Comparison of ENCODE assay signal across 13 cellular contexts in the genomic region with DNA sequence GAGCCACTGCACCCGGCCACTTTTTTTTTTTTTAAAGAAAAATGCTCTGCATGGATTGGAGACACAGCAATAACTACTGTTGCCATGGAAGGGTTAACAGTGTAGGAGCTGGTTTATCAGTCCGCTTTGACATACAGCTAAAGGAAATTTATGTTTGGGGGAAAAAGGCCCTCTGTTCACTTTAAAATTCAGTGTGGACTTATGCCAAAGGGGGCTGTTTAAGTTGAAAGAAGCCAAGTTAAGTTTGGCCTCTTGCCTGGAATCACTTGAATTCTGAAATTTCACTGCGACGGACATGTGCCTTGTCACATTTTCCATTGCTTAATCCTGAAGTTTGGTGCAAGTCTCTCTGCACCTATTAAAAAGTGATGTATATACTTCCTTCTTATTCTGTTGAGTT. TPM values are rescaled to one million over a fixed set of nuclear protein-coding genes. Genes with fewer than 3 reads are reported as not detected.
A peak's percentile ranks its signal among the peaks of the same experiment; 100 is the strongest.
DNase-seq lines count a peak whose midpoint lies in the region; ATAC-seq and TF ChIP-seq lines count a peak whose summit lies in the region.
"Had no signal": no experiment of that assay in that cellular context is flagged by ENCODE, and none has a peak within 500 bp of the region (broad histone marks: within the 10 kb centered on the region; RNA-seq: fewer than 3 reads in every experiment).

No MANE protein-coding gene starts in this region.

- H3K9me3 ChIP-seq in SK-N-MC (ENCODE audit: low read depth, low read length) (no peaks in the 10 kb centered on the region), smooth muscle cell (replicated peaks; ENCODE audit: low read depth) (no peaks in the 10 kb centered on the region)
- H3K9me3 ChIP-seq: testis had no signal

- peaks cover 11% of the 10 kb centered on the region for H3K4me1 ChIP-seq in smooth muscle cell (ENCODE audit: low read depth)

- peak overlapping the region; percentile 80 for H3K4me2 ChIP-seq in smooth muscle cell

- no peak for TF ChIP-seq CTCF in smooth muscle cell (IDR thresholded peaks at IDR 0.05; ENCODE audit: borderline replicate concordance, insufficient read depth, poor library complexity, severe bottlenecking)

- H3K36me3 ChIP-seq in SK-N-MC (ENCODE audit: insufficient read depth, low read length) (peaks cover 9% of the 10 kb centered on the region; the same call in 1 of the 2 replicates), smooth muscle cell (ENCODE audit: low read depth) (no peaks in the 10 kb centered on the region)

- WGBS in smooth muscle cell (ENCODE audit: low lambda C conversion rate), result 24% methylated on average over 4 of the region's 4 CpGs

- H4K20me1 ChIP-seq in smooth muscle cell (ENCODE audit: low read depth), result no peaks in the 10 kb centered on the region

- no peak for ATAC-seq in HG03460 (IDR thresholded peaks at IDR 0.05; ENCODE audit: unreplicated experiment)

- peaks cover 14% of the 10 kb centered on the region for H3F3A ChIP-seq in smooth muscle cell (ENCODE audit: low read depth)

- H3K27me3 ChIP-seq in smooth muscle cell (ENCODE audit: low read depth), result no peaks in the 10 kb centered on the region
- H3K27me3 ChIP-seq: testis had no signal

- peaks cover 32% of the 10 kb centered on the region for H3K79me2 ChIP-seq in smooth muscle cell (ENCODE audit: low read depth)

- H3K9ac ChIP-seq in SK-N-MC (ENCODE audit: insufficient read length) (no peak overlapping the region), smooth muscle cell (ENCODE audit: low read depth) (peak overlapping the region; percentile 36)

- H3K4me3 ChIP-seq in SK-N-MC (peak overlapping the region; percentile 68), smooth muscle cell (peak overlapping the region; percentile 50)
- H3K4me3 ChIP-seq: testis had no signal

- no peak overlapping the region for H2AFZ ChIP-seq in smooth muscle cell (ENCODE audit: low read depth)

- H3K27ac ChIP-seq in SK-N-MC, result peak overlapping the region; percentile 69; the same call in 1 of the 2 replicates
- peak overlapping the region; percentile 91 for H3K27ac ChIP-seq in smooth muscle cell (ENCODE audit: low read depth)

- DNase-seq in NCI-H1092 (lab: John Stamatoyannopoulos, UW) (peak; percentile 79), SK-N-MC (ENCODE audit: low read depth, low spot score) (no peak), fibroblast of peridontal ligament (ENCODE audit: extremely low read depth) (peak; percentile 78), smooth muscle cell (lab: John Stamatoyannopoulos, UW; ENCODE audit: unreplicated experiment) (no peak), NCI-H1417 treated with DMSO at 0.1 percent for 48 hours (lab: John Stamatoyannopoulos, UW) (no peak), nucleus accumbens (lab: John Stamatoyannopoulos, UW) (no peak), cerebellum (ENCODE audit: low spot score) (no peak)
- DNase-seq: activated effector memory CD4-positive, alpha-beta T cell treated with Interleukin-2 at 50 U/mL for 16 hours; nephron progenitor cell; SIG-M5; stimulated activated CD4-positive, alpha-beta T cell treated with anti-CD3 and anti-CD28 coated beads, Interleukin-2, amount 100 ng/mL, for 24 hours; testis had no signal

RNA-seq across cellular contexts. Expression of a gene that starts 3.1 kb away (rescaled TPM):
- total RNA-seq in smooth muscle cell, result 36.7 and 52.8 TPM in 2 replicates
- 39.6 and 67.5 TPM in 2 replicates for polyA plus RNA-seq in smooth muscle cell
- total RNA-seq in cerebellum, result 1.5 TPM

Comparison
In these comparisons a context has a peak if more than half of its experiments do, and no peak if none do; other contexts are left out.
1. DNase-seq: peak in NCI-H1092 (single experiment) and fibroblast of peridontal ligament (single experiment); none in SK-N-MC (single experiment), smooth muscle cell (single experiment), NCI-H1417 treated with DMSO at 0.1 percent for 48 hours (single experiment), nucleus accumbens (0 of 56) and cerebellum (single experiment).
2. RNA of a gene that starts 3.1 kb away (total RNA-seq): 36.7 to 52.8 TPM in smooth muscle cell; 1.5 TPM in cerebellum (single experiment); every median in the first group is over 10 times any median in the second.